ENCODE assay signal across 1 cellular context in the genomic region with DNA sequence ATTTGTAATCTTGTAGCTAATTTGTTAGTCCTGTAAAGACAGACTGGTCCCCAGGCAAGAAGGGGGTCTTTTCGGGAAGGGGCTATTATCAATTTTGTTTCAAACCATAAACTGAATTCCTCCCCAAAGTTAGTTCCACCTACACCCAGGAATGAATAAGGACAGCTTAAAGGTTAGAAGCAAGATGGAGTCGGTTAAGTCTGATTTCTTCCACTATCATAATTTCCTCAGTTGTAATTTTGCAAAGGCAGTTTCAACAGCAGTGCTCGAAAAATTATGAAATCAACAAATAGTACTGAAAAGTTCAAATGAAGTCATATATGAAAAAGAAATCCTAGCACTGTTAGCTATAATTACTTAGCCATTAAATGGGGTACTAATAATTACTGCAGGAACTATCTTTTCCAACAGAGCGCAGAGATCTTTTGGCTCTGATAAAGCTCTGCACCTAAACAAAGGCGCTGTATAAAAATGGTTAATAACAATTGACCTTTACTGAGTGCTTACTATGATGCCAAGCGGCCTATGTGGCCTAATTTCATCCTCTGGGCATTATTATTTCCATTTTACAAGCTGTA.
TF ChIP-seq lines count a peak whose summit lies in the region.

No MANE protein-coding gene starts in this region.

TF ChIP-seq in IMR-90, 13 proteins besides CTCF, POLR2A, EP300 and RAD21:
- TF ChIP-seq NFE2L2 (IDR thresholded peaks at IDR 0.05; ENCODE audit: low read depth, low read length): no peak
- TF ChIP-seq RFX5 (IDR thresholded peaks at IDR 0.05; ENCODE audit: low read depth, low read length): no peak
- no peak for TF ChIP-seq MAFK (IDR thresholded peaks at IDR 0.05; ENCODE audit: low read depth, low read length)
- no peak for TF ChIP-seq MAZ (IDR thresholded peaks at IDR 0.05; ENCODE audit: borderline replicate concordance, low read depth, low read length)
- no peak for TF ChIP-seq SMC3 (IDR thresholded peaks at IDR 0.05; ENCODE audit: low read depth, low read length)
- no peak for TF ChIP-seq CHD1 (IDR thresholded peaks at IDR 0.05; ENCODE audit: low read depth, low read length)
- TF ChIP-seq, protein P1, sequence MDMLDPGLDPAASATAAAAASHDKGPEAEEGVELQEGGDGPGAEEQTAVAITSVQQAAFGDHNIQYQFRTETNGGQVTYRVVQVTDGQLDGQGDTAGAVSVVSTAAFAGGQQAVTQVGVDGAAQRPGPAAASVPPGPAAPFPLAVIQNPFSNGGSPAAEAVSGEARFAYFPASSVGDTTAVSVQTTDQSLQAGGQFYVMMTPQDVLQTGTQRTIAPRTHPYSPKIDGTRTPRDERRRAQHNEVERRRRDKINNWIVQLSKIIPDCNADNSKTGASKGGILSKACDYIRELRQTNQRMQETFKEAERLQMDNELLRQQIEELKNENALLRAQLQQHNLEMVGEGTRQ (IDR thresholded peaks at IDR 0.05; ENCODE audit: low read depth, low read length): no peak
- no peak for TF ChIP-seq RCOR1 (IDR thresholded peaks at IDR 0.05; ENCODE audit: insufficient replicate concordance, low read length)
- TF ChIP-seq, protein P2, sequence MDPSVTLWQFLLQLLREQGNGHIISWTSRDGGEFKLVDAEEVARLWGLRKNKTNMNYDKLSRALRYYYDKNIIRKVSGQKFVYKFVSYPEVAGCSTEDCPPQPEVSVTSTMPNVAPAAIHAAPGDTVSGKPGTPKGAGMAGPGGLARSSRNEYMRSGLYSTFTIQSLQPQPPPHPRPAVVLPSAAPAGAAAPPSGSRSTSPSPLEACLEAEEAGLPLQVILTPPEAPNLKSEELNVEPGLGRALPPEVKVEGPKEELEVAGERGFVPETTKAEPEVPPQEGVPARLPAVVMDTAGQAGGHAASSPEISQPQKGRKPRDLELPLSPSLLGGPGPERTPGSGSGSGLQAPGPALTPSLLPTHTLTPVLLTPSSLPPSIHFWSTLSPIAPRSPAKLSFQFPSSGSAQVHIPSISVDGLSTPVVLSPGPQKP (IDR thresholded peaks at IDR 0.05; ENCODE audit: borderline replicate concordance, low read depth, low read length): no peak
- TF ChIP-seq CEBPB (IDR thresholded peaks at IDR 0.05; ENCODE audit: low read depth, low read length): no peak
- TF ChIP-seq FOS (IDR thresholded peaks at IDR 0.05; ENCODE audit: low read depth, low read length): no peak
- TF ChIP-seq MXI1 (IDR thresholded peaks at IDR 0.05; ENCODE audit: borderline replicate concordance, low read depth, low read length): no peak
- TF ChIP-seq BHLHE40 (IDR thresholded peaks at IDR 0.05; ENCODE audit: low read depth, low read length): no peak
